14 cellular contexts compared by ENCODE assay signal in the genomic region with DNA sequence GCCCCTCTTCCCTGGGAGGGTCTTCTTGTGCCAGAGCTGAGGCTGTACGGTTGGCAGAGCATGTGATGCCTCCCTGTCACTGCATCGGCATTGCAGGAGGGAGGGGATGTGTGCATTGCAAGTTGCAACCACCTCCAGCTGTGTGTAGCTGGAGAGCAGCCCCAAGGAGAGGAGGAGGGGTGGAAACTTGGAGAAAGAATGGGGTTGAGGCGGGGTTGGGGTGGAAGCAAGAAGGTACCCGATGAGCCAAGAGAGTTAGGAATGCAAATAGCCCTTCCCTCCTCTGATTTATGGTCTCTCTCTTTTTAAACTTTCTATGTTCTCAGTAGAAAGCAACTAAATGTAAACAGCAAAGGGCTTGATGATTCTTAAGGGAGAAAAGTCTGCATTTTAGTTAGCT. TPM values are rescaled to one million over a fixed set of nuclear protein-coding genes. Genes with fewer than 3 reads are reported as not detected.
DNase-seq lines count a peak whose midpoint lies in the region; ATAC-seq and TF ChIP-seq lines count a peak whose summit lies in the region.
"Had no signal": no experiment of that assay in that cellular context is flagged by ENCODE, and none has a peak within 500 bp of the region (broad histone marks: within the 10 kb centered on the region; RNA-seq: fewer than 3 reads in every experiment).

No MANE protein-coding gene starts in this region.

- H3K4me1 ChIP-seq in left ventricle myocardium inferior (peaks cover 30% of the 10 kb centered on the region), mucosa of descending colon (ENCODE audit: low read depth) (peaks cover 5% of the 10 kb centered on the region), vagina (peaks cover 25% of the 10 kb centered on the region)

- H3K27me3 Mint-ChIP-seq in effector memory CD8-positive, alpha-beta T cell, result peaks cover 32% of the 10 kb centered on the region in 2 donors

- peaks cover 3% of the 10 kb centered on the region for H3K36me3 Mint-ChIP-seq in effector memory CD8-positive, alpha-beta T cell (ENCODE audit: insufficient read depth)

- H3K4me3 ChIP-seq in left ventricle myocardium inferior (no peak overlapping the region), dorsolateral prefrontal cortex (peak overlapping the region in 12 of 59 donors; percentile 2 to 29 (median 12)), mucosa of descending colon (no peak overlapping the region), vagina (peak overlapping the region in 1 of 2 donors; percentile 3)

- H3K4me3 Mint-ChIP-seq in effector memory CD8-positive, alpha-beta T cell, result no peak overlapping the region
- H3K4me3 Mint-ChIP-seq: activated T-cell treated with anti-CD3 and anti-CD28 coated beads, Interleukin-2, amount 50 U/mL, for 4 hours; memory B cell had no signal

- H3K27ac ChIP-seq in left ventricle myocardium inferior (replicated peaks), result no peak overlapping the region
- H3K27ac ChIP-seq in dorsolateral prefrontal cortex, result peak overlapping the region in 45 of 59 donors; percentile 2 to 84 (median 43)
- peak overlapping the region; percentile 36 for H3K27ac ChIP-seq in vagina
- H3K27ac ChIP-seq: brain microvascular endothelial cell had no signal

- H3K9me3 ChIP-seq in left ventricle myocardium inferior (replicated peaks), result peaks cover 11% of the 10 kb centered on the region
- H3K9me3 ChIP-seq in mucosa of descending colon, result peaks cover 4% of the 10 kb centered on the region
- H3K9me3 ChIP-seq in vagina, result no peaks in the 10 kb centered on the region

- ATAC-seq in left ventricle myocardium superior, result peak; percentile 48
- ATAC-seq in mucosa of descending colon, result peak; percentile 42
- ATAC-seq in effector memory CD8-positive, alpha-beta T cell (replicated peaks), result no peak
- ATAC-seq: activated T-cell treated with anti-CD3 and anti-CD28 coated beads, Interleukin-2, amount 50 U/mL, for 4 hours had no signal

- no peaks in the 10 kb centered on the region for H3K27me3 ChIP-seq in left ventricle myocardium inferior (ENCODE audit: low read depth)
- no peaks in the 10 kb centered on the region for H3K27me3 ChIP-seq in dorsolateral prefrontal cortex
- no peaks in the 10 kb centered on the region for H3K27me3 ChIP-seq in vagina
- H3K27me3 ChIP-seq: brain microvascular endothelial cell had no signal

- H3K4me1 Mint-ChIP-seq in effector memory CD8-positive, alpha-beta T cell (ENCODE audit: low read depth in 2 of 2), result no peaks in the 10 kb centered on the region
- H3K4me1 Mint-ChIP-seq: memory B cell had no signal

- no peak for TF ChIP-seq POLR2A in vagina (IDR thresholded peaks at IDR 0.05)

- no peak for DNase-seq in left ventricle myocardium superior
- no peak for DNase-seq in left ventricle myocardium inferior
- DNase-seq in dorsolateral prefrontal cortex, result no peak
- DNase-seq in mucosa of descending colon, result peak; percentile 15 to 43 (median 30)
- no peak for DNase-seq in vagina (ENCODE audit: extremely low spot score in 2 of 2)
- no peak for DNase-seq in dermis blood vessel endothelial cell
- no peak for DNase-seq in NCI-H345 treated with DMSO at 0.1 percent for 48 hours (lab: John Stamatoyannopoulos, UW; ENCODE audit: unreplicated experiment)
- DNase-seq in effector memory CD8-positive, alpha-beta T cell, result no peak
- DNase-seq: activated CD4-positive, CD25-positive, alpha-beta regulatory T cell; activated T-cell treated with anti-CD3 and anti-CD28 coated beads, Interleukin-2, amount 50 U/mL, for 4 hours; brain microvascular endothelial cell; Karpas-422; NCI-H2081 treated with DMSO at 0.1 percent for 48 hours had no signal

- no peak overlapping the region for H3K27ac Mint-ChIP-seq in effector memory CD8-positive, alpha-beta T cell
- H3K27ac Mint-ChIP-seq: memory B cell had no signal

- intact Hi-C loops in left ventricle myocardium superior (cut with micrococcal nuclease) (no loop called here), left ventricle myocardium inferior (cut with micrococcal nuclease) (no loop called here), dorsolateral prefrontal cortex (cut with DNase I) (no loop called here), mucosa of descending colon (cut with DNase I, micrococcal nuclease) (no loop called here), vagina (cut with DNase I) (no loop called here)

- H3K9me3 Mint-ChIP-seq in effector memory CD8-positive, alpha-beta T cell, result peaks cover 2 to 7% of the 10 kb centered on the region in 2 donors

- TF ChIP-seq CTCF in left ventricle myocardium inferior (IDR thresholded peaks at IDR 0.05; ENCODE audit: borderline replicate concordance) (no peak), dorsolateral prefrontal cortex (IDR thresholded peaks at IDR 0.05 in 54 of 56, conservative IDR thresholded peaks at IDR 0.05 in 2 of 56; ENCODE audit: low read depth in 1 of 56, partially characterized antibody in 56 of 56) (no peak), mucosa of descending colon (IDR thresholded peaks at IDR 0.05) (no peak), vagina (IDR thresholded peaks at IDR 0.05) (no peak)

- H3K36me3 ChIP-seq in left ventricle myocardium inferior, result peaks cover 58% of the 10 kb centered on the region
- H3K36me3 ChIP-seq in mucosa of descending colon (ENCODE audit: low read depth), result peaks cover 8% of the 10 kb centered on the region
- peaks cover 0 to 22% of the 10 kb centered on the region in 2 donors for H3K36me3 ChIP-seq in vagina
- H3K36me3 ChIP-seq: brain microvascular endothelial cell had no signal

RNA-seq across cellular contexts. Expression of a gene that starts 48.1 kb away (rescaled TPM):
- total RNA-seq in left ventricle myocardium superior (not detected), left ventricle myocardium inferior (0.38 TPM), dorsolateral prefrontal cortex (1 to 10 TPM in 72 of 120 experiments, under 1 TPM in 24, not detected in 24; 0.51 to 6.0 (median 1.5) TPM), mucosa of descending colon (1 to 10 TPM; 1.4 to 5.3 (median 1.6) TPM), vagina (not detected), dermis blood vessel endothelial cell (2.4 and 5.6 TPM in 2 replicates)

Comparison
In these comparisons a context has a peak if more than half of its experiments do, and no peak if none do; other contexts are left out.
1. DNase-seq: peak in mucosa of descending colon (3 of 3); none in left ventricle myocardium superior (single experiment), left ventricle myocardium inferior (single experiment), dorsolateral prefrontal cortex (0 of 10), vagina (0 of 2), dermis blood vessel endothelial cell (single experiment), NCI-H345 treated with DMSO at 0.1 percent for 48 hours (single experiment) and effector memory CD8-positive, alpha-beta T cell (0 of 3).